Comparison of ENCODE assay signal across 28 cellular contexts in the genomic region with DNA sequence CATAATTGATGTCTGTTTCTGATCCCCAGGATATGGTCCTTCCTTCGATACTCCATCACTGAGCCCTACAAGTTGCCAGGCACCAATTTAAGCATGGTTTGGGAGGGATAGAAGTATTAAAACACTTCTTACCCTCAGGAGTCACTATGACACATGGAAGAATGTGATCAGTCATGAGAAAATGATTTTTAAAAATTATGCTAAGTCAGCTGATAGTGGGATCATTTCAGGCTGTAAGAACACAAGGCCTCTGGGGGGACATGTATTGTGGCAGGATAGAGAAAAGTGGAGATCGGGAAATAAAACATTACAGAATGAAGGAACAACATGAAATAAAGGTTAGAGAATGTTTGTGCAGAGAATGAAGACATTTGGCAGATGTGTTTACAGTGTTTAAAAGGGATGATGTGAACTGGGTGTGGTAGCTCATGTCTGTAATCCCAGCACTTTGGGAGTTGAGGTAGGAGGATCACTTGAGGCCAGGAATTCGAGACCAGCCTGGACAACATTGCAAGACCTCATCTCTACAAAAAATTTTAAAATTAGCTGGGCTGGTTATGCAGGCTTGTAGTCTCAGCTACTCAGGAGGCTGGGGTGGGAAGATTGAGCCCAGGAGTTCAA.
"Had no signal": no experiment of that assay in that cellular context is flagged by ENCODE, and none has a peak within 500 bp of the region (broad histone marks: within the 10 kb centered on the region; RNA-seq: fewer than 3 reads in every experiment).

No MANE protein-coding gene starts in this region.

- FAIRE-seq: bronchial epithelial cell, frontal cortex had no signal

- H3K9me3 ChIP-seq: esophagus muscularis mucosa, left ventricle myocardium inferior, mucosa of descending colon, neutrophil, ovary, suprapubic skin, tibial artery had no signal

- H3K4me2 ChIP-seq: smooth muscle cell had no signal

- DNase-seq: activated CD4-positive, alpha-beta memory T cell treated with anti-CD3 and anti-CD28 coated beads, Interleukin-2, amount 10 ng/mL, durations not matched to agents 7 days and 5 days; activated CD4-positive, alpha-beta T cell treated with anti-CD3 and anti-CD28 coated beads for 1 hour; activated CD4-positive, alpha-beta T cell treated with anti-CD3 and anti-CD28 coated beads, Interleukin-2, amount 10 ng/mL, durations not matched to agents 7 days and 5 days; activated CD8-positive, alpha-beta memory T cell treated with anti-CD3 and anti-CD28 coated beads, Interleukin-2, amount 50 U/mL, for 48 hours; activated gamma-delta T cell; activated naive CD4-positive, alpha-beta T cell treated with anti-CD3 and anti-CD28 coated beads, Interleukin-2, amount 10 ng/mL, durations not matched to agents 7 days and 5 days; activated naive CD8-positive, alpha-beta T cell treated with anti-CD3 and anti-CD28 coated beads, Interleukin-2, amount 50 U/mL, for 24 hours; activated T-cell treated with anti-CD3 and anti-CD28 coated beads, Interleukin-2, amount 50 U/mL, for 24 hours; dermis blood vessel endothelial cell; effector CD4-positive, alpha-beta T cell; left ventricle myocardium inferior; mucosa of descending colon; ovary; stimulated activated CD4-positive, alpha-beta T cell treated with anti-CD3 and anti-CD28 coated beads, Interleukin-1b, Interleukin-23, amount 100 ng/mL, for 48 hours; stimulated activated CD4-positive, alpha-beta T cell treated with anti-CD3 and anti-CD28 coated beads, Interleukin-4, amount 100 ng/mL, for 4 hours; stimulated activated CD8-positive, alpha-beta memory T cell treated with anti-CD3 and anti-CD28 coated beads, Interleukin-4, amount 100 ng/mL, for 48 hours; stimulated activated naive CD8-positive, alpha-beta T cell treated with anti-CD3 and anti-CD28 coated beads, Interleukin-15, amount 100 ng/mL, for 72 hours; T-helper 2 cell; tibial artery had no signal

- H3K4me1 ChIP-seq: esophagus muscularis mucosa, left ventricle myocardium inferior, tibial artery had no signal

- H3K27ac ChIP-seq: esophagus muscularis mucosa, left ventricle myocardium inferior, neutrophil, ovary, suprapubic skin, tibial artery had no signal

- H3K4me3 ChIP-seq: esophagus muscularis mucosa, left ventricle myocardium inferior, lung, mucosa of descending colon, ovary, smooth muscle cell, suprapubic skin, tibial artery had no signal

- H3K27me3 ChIP-seq: esophagus muscularis mucosa, neutrophil, ovary, suprapubic skin, tibial artery had no signal

- H3K36me3 ChIP-seq: esophagus muscularis mucosa, left ventricle myocardium inferior, neutrophil, ovary, suprapubic skin, tibial artery had no signal

- ATAC-seq: activated naive CD8-positive, alpha-beta T cell treated with anti-CD3 and anti-CD28 coated beads, Interleukin-2, amount 50 U/mL, for 24 hours; sciatic nerve; stimulated activated memory B cell treated with anti-CD40 and anti-IgM and Interleukin-4, amounts not matched to agents 10 μg/mL and 1 μg/mL and 100 μg/mL, for 72 hours; stimulated activated naive CD8-positive, alpha-beta T cell treated with anti-CD3 and anti-CD28 coated beads, Interleukin-15, amount 100 ng/mL, for 72 hours had no signal
